ENCODE assay signal across 31 cellular contexts in the genomic region with DNA sequence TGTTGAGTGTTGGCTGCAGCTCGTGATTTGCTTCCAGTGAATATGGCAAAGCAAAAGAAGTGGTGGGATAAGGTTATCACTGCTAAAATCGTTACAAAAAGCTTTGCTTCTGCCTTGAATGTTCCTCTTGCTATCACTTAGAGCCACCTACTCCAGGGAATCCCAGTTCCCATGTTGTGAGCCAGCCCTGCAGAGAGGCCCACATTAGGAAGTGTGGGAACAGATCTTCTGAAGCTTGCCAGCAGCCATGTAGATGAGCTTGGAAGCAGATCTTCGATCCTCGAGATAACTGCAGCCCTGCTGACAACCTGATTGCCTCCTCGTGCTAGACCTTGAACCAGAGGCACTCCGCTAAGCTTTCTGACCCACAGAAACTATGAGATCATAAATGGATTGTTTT.
"Had no signal": no experiment of that assay in that cellular context is flagged by ENCODE, and none has a peak within 500 bp of the region (broad histone marks: within the 10 kb centered on the region; RNA-seq: fewer than 3 reads in every experiment).

No MANE protein-coding gene starts in this region.

- ATAC-seq: esophagus mucosa; gastrocnemius medialis; left ventricle myocardium superior; lower lobe of right lung; mucosa of descending colon; natural killer cell treated with Interleukin-12 subunit alpha and Interleukin-12 subunit beta and Interleukin-15 and Interleukin-18, amount 100 ng/mL, for 72 hours; sciatic nerve; stimulated activated naive CD8-positive, alpha-beta T cell treated with anti-CD3 and anti-CD28 coated beads, Interleukin-15, amount 100 ng/mL, for 72 hours had no signal

- FAIRE-seq: colon, keratinocyte had no signal

- H3K9me3 ChIP-seq: gastrocnemius medialis, lower lobe of right lung, mucosa of descending colon, neutrophil, right atrium auricular region, suprapubic skin, thyroid gland had no signal

- H3K4me3 Mint-ChIP-seq: endodermal cell; mesothelial cell of epicardium; naive B cell; natural killer cell treated with Interleukin-12 subunit alpha and Interleukin-12 subunit beta and Interleukin-15 and Interleukin-18, amount 100 ng/mL, for 72 hours; neural crest cell; stimulated activated naive CD8-positive, alpha-beta T cell treated with anti-CD3 and anti-CD28 coated beads, Interleukin-15, amount 100 ng/mL, for 72 hours had no signal

- H3K4me3 ChIP-seq: dorsolateral prefrontal cortex, gastrocnemius medialis, lower lobe of right lung, mucosa of descending colon, right atrium auricular region, smooth muscle cell, suprapubic skin, thyroid gland had no signal

- DNase-seq: effector CD8-positive, alpha-beta T cell; endodermal cell; foreskin fibroblast; gastrocnemius medialis; left ventricle myocardium superior; lower lobe of right lung; mucosa of descending colon; naive B cell; stimulated activated CD4-positive, alpha-beta T cell treated with anti-CD3 and anti-CD28 coated beads, Interleukin-12 subunit alpha, Interleukin-12 subunit beta, amount 100 ng/mL, for 4 hours; stimulated activated CD4-positive, alpha-beta T cell treated with anti-CD3 and anti-CD28 coated beads, Interleukin-1b, Interleukin-23, amount 100 ng/mL, for 48 hours; stimulated activated CD4-positive, alpha-beta T cell treated with anti-CD3 and anti-CD28 coated beads, Interleukin-4, amount 100 ng/mL, for 1 hour; stimulated activated CD8-positive, alpha-beta memory T cell treated with anti-CD3 and anti-CD28 coated beads, Interleukin-4, amount 100 ng/mL, for 48 hours; stimulated activated naive CD4-positive, alpha-beta T cell; stimulated activated naive CD8-positive, alpha-beta T cell treated with anti-CD3 and anti-CD28 coated beads, Interleukin-15, amount 100 ng/mL, for 72 hours; thyroid gland; trophoblast cell had no signal

- H3K27ac Mint-ChIP-seq: endodermal cell; mesothelial cell of epicardium; natural killer cell treated with Interleukin-12 subunit alpha and Interleukin-12 subunit beta and Interleukin-15 and Interleukin-18, amount 100 ng/mL, for 72 hours; progenitor cell of endocrine pancreas had no signal

- H3K9ac ChIP-seq: parathyroid adenoma had no signal

- H3K4me1 ChIP-seq: parathyroid adenoma, suprapubic skin had no signal

- H3K27ac ChIP-seq: dorsolateral prefrontal cortex, epithelial cell of prostate, gastrocnemius medialis, lower lobe of right lung, neutrophil, parathyroid adenoma, right atrium auricular region, suprapubic skin, thyroid gland had no signal

- H3K27me3 Mint-ChIP-seq: naive B cell; natural killer cell treated with Interleukin-12 subunit alpha and Interleukin-12 subunit beta and Interleukin-15 and Interleukin-18, amount 100 ng/mL, for 72 hours; progenitor cell of endocrine pancreas; stimulated activated naive CD8-positive, alpha-beta T cell treated with anti-CD3 and anti-CD28 coated beads, Interleukin-15, amount 100 ng/mL, for 72 hours had no signal

- H3K4me2 ChIP-seq: smooth muscle cell had no signal

- H3K4me1 Mint-ChIP-seq: neural crest cell; stimulated activated naive CD8-positive, alpha-beta T cell treated with anti-CD3 and anti-CD28 coated beads, Interleukin-15, amount 100 ng/mL, for 72 hours had no signal

- H3K79me2 ChIP-seq: parathyroid adenoma had no signal

- H3K9me3 Mint-ChIP-seq: endodermal cell; mesothelial cell of epicardium; naive B cell; natural killer cell treated with Interleukin-12 subunit alpha and Interleukin-12 subunit beta and Interleukin-15 and Interleukin-18, amount 100 ng/mL, for 72 hours; neural crest cell; stimulated activated naive CD8-positive, alpha-beta T cell treated with anti-CD3 and anti-CD28 coated beads, Interleukin-15, amount 100 ng/mL, for 72 hours had no signal

- H3K27me3 ChIP-seq: dorsolateral prefrontal cortex, gastrocnemius medialis, neutrophil, right atrium auricular region, suprapubic skin, thyroid gland had no signal
